ENCODE assay signal across 19 cellular contexts in genomic region chr4:8852118-8852704, GRCh38. TPM values are rescaled to one million over a fixed set of nuclear protein-coding genes. Genes with fewer than 3 reads are reported as not detected.
DNase-seq lines count a peak whose midpoint lies in the region; ATAC-seq and TF ChIP-seq lines count a peak whose summit lies in the region.
"Had no signal": no experiment of that assay in that cellular context is flagged by ENCODE, and none has a peak within 500 bp of the region (broad histone marks: within the 10 kb centered on the region; RNA-seq: fewer than 3 reads in every experiment).

No MANE protein-coding gene starts in this region.

- H3K27me3 Mint-ChIP-seq in natural killer cell treated with Interleukin-12 subunit alpha and Interleukin-12 subunit beta and Interleukin-15 and Interleukin-18, amount 100 ng/mL, for 72 hours: peaks cover 20 to 45% of the 10 kb centered on the region in 2 donors
- H3K27me3 Mint-ChIP-seq in natural killer cell (ENCODE audit: low read depth in 2 of 2): peaks cover 24 to 45% of the 10 kb centered on the region in 2 donors
- H3K27me3 Mint-ChIP-seq in chondrocyte (ENCODE audit: low read depth): peaks cover 48% of the 10 kb centered on the region

- H3K27ac Mint-ChIP-seq in natural killer cell treated with Interleukin-12 subunit alpha and Interleukin-12 subunit beta and Interleukin-15 and Interleukin-18, amount 100 ng/mL, for 72 hours: no peak overlapping the region
- no peak overlapping the region for H3K27ac Mint-ChIP-seq in natural killer cell
- no peak overlapping the region for H3K27ac Mint-ChIP-seq in chondrocyte (ENCODE audit: unreplicated experiment)
- H3K27ac Mint-ChIP-seq: CD8-positive, alpha-beta T cell; IgD-negative memory B cell had no signal

- H3K4me1 ChIP-seq in right lobe of liver: no peaks in the 10 kb centered on the region

- TF ChIP-seq POLR2A in right lobe of liver (IDR thresholded peaks at IDR 0.05): no peak

- H3K27me3 ChIP-seq in right lobe of liver: peaks cover 0 to 12% of the 10 kb centered on the region in 2 donors

- H3K4me3 Mint-ChIP-seq in natural killer cell treated with Interleukin-12 subunit alpha and Interleukin-12 subunit beta and Interleukin-15 and Interleukin-18, amount 100 ng/mL, for 72 hours: no peak overlapping the region
- H3K4me3 Mint-ChIP-seq in natural killer cell (no peak overlapping the region), chondrocyte (ENCODE audit: unreplicated experiment) (no peak overlapping the region)
- H3K4me3 Mint-ChIP-seq: CD8-positive, alpha-beta T cell; IgD-negative memory B cell had no signal

- 63% methylated on average over 9 of the region's 17 CpGs for WGBS in right lobe of liver (ENCODE audit: insufficient coverage, low coverage, low lambda C conversion rate, missing lambda C conversion rate)

- H3K4me3 ChIP-seq in right lobe of liver (no peak overlapping the region), foreskin fibroblast (ENCODE audit: low read depth in 1 of 2, low read length in 2 of 2) (no peak overlapping the region)

- TF ChIP-seq CTCF in natural killer cell (IDR thresholded peaks at IDR 0.05): no peak
- TF ChIP-seq CTCF in chondrocyte (IDR thresholded peaks at IDR 0.05): no peak
- TF ChIP-seq CTCF in right lobe of liver (IDR thresholded peaks at IDR 0.05): no peak
- TF ChIP-seq CTCF in foreskin fibroblast (IDR thresholded peaks at IDR 0.05; ENCODE audit: low read depth, low read length): no peak

- H3K9me3 Mint-ChIP-seq in natural killer cell treated with Interleukin-12 subunit alpha and Interleukin-12 subunit beta and Interleukin-15 and Interleukin-18, amount 100 ng/mL, for 72 hours: no peaks in the 10 kb centered on the region
- H3K9me3 Mint-ChIP-seq in natural killer cell (no peaks in the 10 kb centered on the region), chondrocyte (ENCODE audit: low read depth) (no peaks in the 10 kb centered on the region)
- H3K9me3 Mint-ChIP-seq: CD8-positive, alpha-beta T cell had no signal

- peaks cover 6% of the 10 kb centered on the region for H3K36me3 Mint-ChIP-seq in natural killer cell treated with Interleukin-12 subunit alpha and Interleukin-12 subunit beta and Interleukin-15 and Interleukin-18, amount 100 ng/mL, for 72 hours
- H3K36me3 Mint-ChIP-seq in natural killer cell (peaks cover 9% of the 10 kb centered on the region), chondrocyte (ENCODE audit: low read depth) (peaks cover 4% of the 10 kb centered on the region)
- H3K36me3 Mint-ChIP-seq: CD8-positive, alpha-beta T cell; IgD-negative memory B cell had no signal

- ATAC-seq in natural killer cell treated with Interleukin-12 subunit alpha and Interleukin-12 subunit beta and Interleukin-15 and Interleukin-18, amount 100 ng/mL, for 72 hours: no peak
- ATAC-seq in natural killer cell (no peak), right lobe of liver (no peak), HG03439 (IDR thresholded peaks at IDR 0.05; ENCODE audit: unreplicated experiment) (no peak), HG03039 (IDR thresholded peaks at IDR 0.05; ENCODE audit: unreplicated experiment) (no peak)
- ATAC-seq: CD8-positive, alpha-beta T cell had no signal

- H3K4me1 Mint-ChIP-seq in natural killer cell treated with Interleukin-12 subunit alpha and Interleukin-12 subunit beta and Interleukin-15 and Interleukin-18, amount 100 ng/mL, for 72 hours (ENCODE audit: low read depth in 2 of 2): peaks cover 11 to 12% of the 10 kb centered on the region in 2 donors
- peaks cover 0 to 13% of the 10 kb centered on the region in 2 donors for H3K4me1 Mint-ChIP-seq in natural killer cell
- H3K4me1 Mint-ChIP-seq in chondrocyte (ENCODE audit: low read depth): peaks cover 8% of the 10 kb centered on the region

- intact Hi-C loops in natural killer cell (cut with micrococcal nuclease) (no loop called here), right lobe of liver (cut with DNase I) (no loop called here)

- peak; percentile 50 for DNase-seq in natural killer cell treated with Interleukin-12 subunit alpha and Interleukin-12 subunit beta and Interleukin-15 and Interleukin-18, amount 100 ng/mL, for 72 hours (ENCODE audit: low spot score)
- DNase-seq in natural killer cell (no peak), chondrocyte (ENCODE audit: low spot score) (peak; percentile 72), right lobe of liver (peak in 2 of 3 donors; percentile 5 to 27), foreskin fibroblast (no peak)
- DNase-seq: ACHN; C1 segment of cervical spinal cord; CD8-positive, alpha-beta T cell; GDM1; Karpas-422; MV-4-11; NCI-H1105 treated with DMSO at 0.1 percent for 48 hours; NCI-H2029 treated with DMSO at 0.1 percent for 48 hours; NCI-H526; OCI-M1 had no signal

- no peaks in the 10 kb centered on the region for H3K9me3 ChIP-seq in right lobe of liver

- no peaks in the 10 kb centered on the region for H3K36me3 ChIP-seq in right lobe of liver

- H3K27ac ChIP-seq in right lobe of liver: no peak overlapping the region

RNA-seq across cellular contexts. Expression of gene HMX1, which starts 19.4 kb away (rescaled TPM):
- not detected for total RNA-seq in natural killer cell treated with Interleukin-12 subunit alpha and Interleukin-12 subunit beta and Interleukin-15 and Interleukin-18, amount 100 ng/mL, for 72 hours
- total RNA-seq in natural killer cell (not detected), chondrocyte (3.7 TPM in 1 of 3 replicates, not detected in the others), right lobe of liver (not detected)
- total RNA-seq: CD8-positive, alpha-beta T cell; M059J had no signal

Comparison
In these comparisons a context has a peak if more than half of its experiments do, and no peak if none do; other contexts are left out.
1. DNase-seq: peak in natural killer cell treated with Interleukin-12 subunit alpha and Interleukin-12 subunit beta and Interleukin-15 and Interleukin-18, amount 100 ng/mL, for 72 hours (single experiment), chondrocyte (single experiment) and right lobe of liver (2 of 3); none in natural killer cell (single experiment) and foreskin fibroblast (0 of 2).